ENCODE assay signal across 12 cellular contexts in genomic region chr11:57680552-57680874, GRCh38. TPM values are rescaled to one million over a fixed set of nuclear protein-coding genes. Genes with fewer than 3 reads are reported as not detected.
DNase-seq lines count a peak whose midpoint lies in the region; ATAC-seq, FAIRE-seq and TF ChIP-seq lines count a peak whose summit lies in the region.
"Had no signal": no experiment of that assay in that cellular context is flagged by ENCODE, and none has a peak within 500 bp of the region (broad histone marks: within the 10 kb centered on the region; RNA-seq: fewer than 3 reads in every experiment).

No MANE protein-coding gene starts in this region.

- peaks cover 0 to 66% (median 13%) of the 10 kb centered on the region in 3 experiments for H3K36me3 ChIP-seq in naive thymus-derived CD4-positive, alpha-beta T cell (ENCODE audit: control insufficient read depth in 2 of 3, insufficient read depth in 3 of 3, low read length in 3 of 3)
- peaks cover 1 to 7% of the 10 kb centered on the region in 2 donors for H3K36me3 ChIP-seq in aorta (ENCODE audit: control insufficient read depth in 1 of 2, insufficient read depth in 2 of 2, low read length in 1 of 2)

- no peaks in the 10 kb centered on the region for H3K9me3 Mint-ChIP-seq in activated naive CD8-positive, alpha-beta T cell treated with anti-CD3 and anti-CD28 coated beads, Interleukin-2, amount 10 ng/mL, durations not matched to agents 7 days and 5 days
- H3K9me3 Mint-ChIP-seq in naive thymus-derived CD4-positive, alpha-beta T cell, result no peaks in the 10 kb centered on the region

- peaks cover 38% of the 10 kb centered on the region for H3K4me1 Mint-ChIP-seq in activated naive CD8-positive, alpha-beta T cell treated with anti-CD3 and anti-CD28 coated beads, Interleukin-2, amount 10 ng/mL, durations not matched to agents 7 days and 5 days
- peaks cover 34 to 69% (median 57%) of the 10 kb centered on the region in 7 donors for H3K4me1 Mint-ChIP-seq in naive thymus-derived CD4-positive, alpha-beta T cell

- intact Hi-C loops in naive thymus-derived CD4-positive, alpha-beta T cell (cut with micrococcal nuclease), result no loop called here
- intact Hi-C loops in aorta (cut with DNase I) (no loop called here), lower leg skin (cut with DNase I; ENCODE audit: low total_unique reads) (no loop called here)

- no peak for DNase-seq in activated naive CD8-positive, alpha-beta T cell treated with anti-CD3 and anti-CD28 coated beads, Interleukin-2, amount 10 ng/mL, durations not matched to agents 7 days and 5 days
- DNase-seq in naive thymus-derived CD4-positive, alpha-beta T cell, result no peak
- DNase-seq in aorta (no peak), lower leg skin (ENCODE audit: low spot score in 2 of 2) (no peak), H54 (ENCODE audit: insufficient read length, low spot score) (no peak), amygdala (lab: John Stamatoyannopoulos, UW) (no peak)
- DNase-seq: activated effector memory CD4-positive, alpha-beta T cell treated with Interleukin-2 at 50 U/mL for 16 hours; stimulated activated CD4-positive, alpha-beta T cell treated with anti-CD3 and anti-CD28 coated beads, Interleukin-4, amount 100 ng/mL, for 24 hours had no signal

- H3K4me1 ChIP-seq in naive thymus-derived CD4-positive, alpha-beta T cell (ENCODE audit: control insufficient read depth in 2 of 2, insufficient read depth in 2 of 2, low read length in 2 of 2), result peaks cover 5 to 36% of the 10 kb centered on the region in 2 donors
- H3K4me1 ChIP-seq in aorta (ENCODE audit: control insufficient read depth in 1 of 2, insufficient read depth in 2 of 2, low read length in 2 of 2), result peaks cover 0 to 2% of the 10 kb centered on the region in 2 donors

- H3K4me3 ChIP-seq in naive thymus-derived CD4-positive, alpha-beta T cell (ENCODE audit: low read length), result no peak overlapping the region
- H3K4me3 ChIP-seq in aorta (ENCODE audit: low read length in 2 of 2) (no peak overlapping the region), lower leg skin (ENCODE audit: low read depth, poor library complexity, severe bottlenecking) (no peak overlapping the region)

- no peak for TF ChIP-seq CTCF in lower leg skin (IDR thresholded peaks at IDR 0.05)

- H3K9me3 ChIP-seq in naive thymus-derived CD4-positive, alpha-beta T cell (ENCODE audit: control insufficient read depth in 2 of 3, low read length in 3 of 3), result no peaks in the 10 kb centered on the region
- no peaks in the 10 kb centered on the region for H3K9me3 ChIP-seq in aorta (ENCODE audit: control insufficient read depth, low read length)

- H3K27ac Mint-ChIP-seq in activated naive CD8-positive, alpha-beta T cell treated with anti-CD3 and anti-CD28 coated beads, Interleukin-2, amount 10 ng/mL, durations not matched to agents 7 days and 5 days, result peak overlapping the region; percentile 23
- H3K27ac Mint-ChIP-seq in naive thymus-derived CD4-positive, alpha-beta T cell, result peak overlapping the region in 8 of 9 donors; percentile 36 to 76 (median 46)

- H3K27ac ChIP-seq in naive thymus-derived CD4-positive, alpha-beta T cell (ENCODE audit: low read depth, low read length), result no peak overlapping the region
- no peak overlapping the region for H3K27ac ChIP-seq in aorta (ENCODE audit: low read depth in 1 of 2, low read length in 2 of 2)
- H3K27ac ChIP-seq: KMS-11 had no signal

- TF ChIP-seq POLR2A in lower leg skin (IDR thresholded peaks at IDR 0.05), result no peak
- TF ChIP-seq POLR2A in H54 (IDR thresholded peaks at IDR 0.05; ENCODE audit: low read depth, low read length), result no peak

- 82 to 97% methylated on average over 2 of the region's 2 CpGs for WGBS in aorta, 2 donors
- WGBS in lower leg skin, 2 donors, result 37 to 41% methylated on average over 2 of the region's 2 CpGs

- POLR2A ChIA-PET in activated naive CD8-positive, alpha-beta T cell treated with anti-CD3 and anti-CD28 coated beads, Interleukin-2, amount 10 ng/mL, durations not matched to agents 7 days and 5 days (lab: Charles Lee), result no interaction called here
- POLR2A ChIA-PET in naive thymus-derived CD4-positive, alpha-beta T cell (lab: Charles Lee), result interaction anchor here (0.9 kb wide), 1 partner anchor 13 kb away, joined by 3 read pairs; no protein-coding TSS in a partner anchor

- no peaks in the 10 kb centered on the region for H3K27me3 Mint-ChIP-seq in activated naive CD8-positive, alpha-beta T cell treated with anti-CD3 and anti-CD28 coated beads, Interleukin-2, amount 10 ng/mL, durations not matched to agents 7 days and 5 days
- H3K27me3 Mint-ChIP-seq in naive thymus-derived CD4-positive, alpha-beta T cell, result no peaks in the 10 kb centered on the region

- CTCF ChIA-PET in naive thymus-derived CD4-positive, alpha-beta T cell (lab: Charles Lee), result interaction anchor here (0.7 kb wide), 1 partner anchor 188 kb away, joined by 4 read pairs; no protein-coding TSS in a partner anchor

- peaks cover 37% of the 10 kb centered on the region for H3K36me3 Mint-ChIP-seq in activated naive CD8-positive, alpha-beta T cell treated with anti-CD3 and anti-CD28 coated beads, Interleukin-2, amount 10 ng/mL, durations not matched to agents 7 days and 5 days
- peaks cover 4 to 28% (median 27%) of the 10 kb centered on the region in 5 donors for H3K36me3 Mint-ChIP-seq in naive thymus-derived CD4-positive, alpha-beta T cell

- ATAC-seq in GM18511 (IDR thresholded peaks at IDR 0.05; ENCODE audit: unreplicated experiment) (peak; percentile 56), HG02798 (IDR thresholded peaks at IDR 0.05; ENCODE audit: poor library complexity, unreplicated experiment) (peak; percentile 22), aorta (ENCODE audit: low FRiP score) (no peak)
- no peak for ATAC-seq in activated naive CD8-positive, alpha-beta T cell treated with anti-CD3 and anti-CD28 coated beads, Interleukin-2, amount 10 ng/mL, durations not matched to agents 7 days and 5 days (ENCODE audit: low read depth)
- no peak for ATAC-seq in naive thymus-derived CD4-positive, alpha-beta T cell
- ATAC-seq: Right ventricle myocardium inferior had no signal

- no peaks in the 10 kb centered on the region for H3K27me3 ChIP-seq in naive thymus-derived CD4-positive, alpha-beta T cell (ENCODE audit: control insufficient read depth in 2 of 2, insufficient read depth in 2 of 2, low read length in 2 of 2)
- H3K27me3 ChIP-seq in aorta (ENCODE audit: control insufficient read depth in 1 of 2, insufficient read depth in 2 of 2, low read length in 1 of 2), result no peaks in the 10 kb centered on the region

- peak overlapping the region; percentile 2 for H3K4me3 Mint-ChIP-seq in activated naive CD8-positive, alpha-beta T cell treated with anti-CD3 and anti-CD28 coated beads, Interleukin-2, amount 10 ng/mL, durations not matched to agents 7 days and 5 days
- H3K4me3 Mint-ChIP-seq in naive thymus-derived CD4-positive, alpha-beta T cell, result peak overlapping the region in 7 of 10 donors; percentile 8 to 54 (median 26)

- FAIRE-seq in H54 (lab: Jason Lieb, UNC), result no peak

RNA-seq across cellular contexts. Expression of gene ZDHHC5, which starts 12.6 kb away (rescaled TPM):
- total RNA-seq in activated naive CD8-positive, alpha-beta T cell treated with anti-CD3 and anti-CD28 coated beads, Interleukin-2, amount 10 ng/mL, durations not matched to agents 7 days and 5 days, result 10 to 100 TPM; 76.3 to 78.4 TPM
- 10 to 100 TPM; 51.4 to 82.2 (median 59.1) TPM for total RNA-seq in naive thymus-derived CD4-positive, alpha-beta T cell
- polyA plus RNA-seq in naive thymus-derived CD4-positive, alpha-beta T cell, result 10 to 100 TPM; 26.9 to 44.5 TPM
- total RNA-seq in aorta, result 10 to 100 TPM; 47.9 to 51.0 TPM
- 10 to 100 TPM; 11.3 to 17.6 TPM for polyA plus RNA-seq in aorta
- 10 to 100 TPM; 72.9 to 99.1 (median 84.5) TPM for total RNA-seq in lower leg skin

RNA-seq across cellular contexts. Expression of gene CLP1, which starts 23.0 kb away (rescaled TPM):
- total RNA-seq in activated naive CD8-positive, alpha-beta T cell treated with anti-CD3 and anti-CD28 coated beads, Interleukin-2, amount 10 ng/mL, durations not matched to agents 7 days and 5 days, result 10 to 100 TPM; 17.3 to 18.2 TPM
- 10 to 100 TPM; 12.8 to 18.5 (median 14.7) TPM for total RNA-seq in naive thymus-derived CD4-positive, alpha-beta T cell
- polyA plus RNA-seq in naive thymus-derived CD4-positive, alpha-beta T cell, result 10 to 100 TPM; 10.1 to 10.3 TPM
- total RNA-seq in aorta, result 10 to 100 TPM; 10.0 to 10.6 TPM
- 10 to 100 TPM in 1 of 2 donors, 1 to 10 TPM in 1; 6.7 to 10.8 TPM for polyA plus RNA-seq in aorta
- total RNA-seq in lower leg skin, result 10 to 100 TPM; 14.0 to 29.2 (median 17.6) TPM

RNA-seq across cellular contexts. Expression of gene YPEL4, which starts 30.8 kb away (rescaled TPM):
- total RNA-seq in activated naive CD8-positive, alpha-beta T cell treated with anti-CD3 and anti-CD28 coated beads, Interleukin-2, amount 10 ng/mL, durations not matched to agents 7 days and 5 days, result 1 to 10 TPM; 6.9 to 7.1 TPM
- 10 to 100 TPM in 2 of 5 experiments, 1 to 10 TPM in 2, under 1 TPM in 1; 0.70 to 13.4 (median 4.3) TPM for total RNA-seq in naive thymus-derived CD4-positive, alpha-beta T cell
- under 1 TPM; 0.15 to 0.18 TPM for polyA plus RNA-seq in naive thymus-derived CD4-positive, alpha-beta T cell
- total RNA-seq in aorta (1 to 10 TPM in 1 of 2 donors, under 1 TPM in 1; 0.97 to 1.8 TPM), lower leg skin (1 to 10 TPM in 3 of 4 donors, under 1 TPM in 1; 0.91 to 4.3 (median 2.9) TPM)
- polyA plus RNA-seq in aorta, result 1 to 10 TPM; 3.0 to 6.2 TPM

RNA-seq across cellular contexts. Expression of gene MED19, which starts 31.5 kb away (rescaled TPM):
- total RNA-seq in activated naive CD8-positive, alpha-beta T cell treated with anti-CD3 and anti-CD28 coated beads, Interleukin-2, amount 10 ng/mL, durations not matched to agents 7 days and 5 days, result 10 to 100 TPM; 13.1 to 14.0 TPM
- total RNA-seq in naive thymus-derived CD4-positive, alpha-beta T cell, result 10 to 100 TPM; 10.2 to 15.6 (median 12.4) TPM
- 10 to 100 TPM; 12.4 to 13.8 TPM for polyA plus RNA-seq in naive thymus-derived CD4-positive, alpha-beta T cell
- total RNA-seq in aorta, result 10 to 100 TPM in 1 of 2 donors, 1 to 10 TPM in 1; 8.8 to 11.6 TPM
- polyA plus RNA-seq in aorta, result 10 to 100 TPM in 1 of 2 donors, 1 to 10 TPM in 1; 9.9 to 11.8 TPM
- 10 to 100 TPM; 19.4 to 25.5 (median 23.0) TPM for total RNA-seq in lower leg skin

RNA-seq across cellular contexts. Expression of gene TMX2, which starts 31.9 kb away (rescaled TPM):
- total RNA-seq in activated naive CD8-positive, alpha-beta T cell treated with anti-CD3 and anti-CD28 coated beads, Interleukin-2, amount 10 ng/mL, durations not matched to agents 7 days and 5 days, result 10 to 100 TPM; 61.6 to 64.7 TPM
- 10 to 100 TPM; 43.0 to 67.3 (median 64.8) TPM for total RNA-seq in naive thymus-derived CD4-positive, alpha-beta T cell
- polyA plus RNA-seq in naive thymus-derived CD4-positive, alpha-beta T cell, result 10 to 100 TPM; 79.0 to 91.2 TPM
- total RNA-seq in aorta (10 to 100 TPM; 40.6 to 47.8 TPM), lower leg skin (10 to 100 TPM; 41.8 to 60.4 (median 45.4) TPM)
- polyA plus RNA-seq in aorta, result 10 to 100 TPM; 44.1 to 50.8 TPM

Comparison
In these comparisons a context has a peak if more than half of its experiments do, and no peak if none do; other contexts are left out.
1. ATAC-seq: peak in GM18511 (single experiment) and HG02798 (single experiment); none in activated naive CD8-positive, alpha-beta T cell treated with anti-CD3 and anti-CD28 coated beads, Interleukin-2, amount 10 ng/mL, durations not matched to agents 7 days and 5 days (single experiment), naive thymus-derived CD4-positive, alpha-beta T cell (single experiment) and aorta (single experiment).